1 cellular context compared by ENCODE assay signal in the genomic region with DNA sequence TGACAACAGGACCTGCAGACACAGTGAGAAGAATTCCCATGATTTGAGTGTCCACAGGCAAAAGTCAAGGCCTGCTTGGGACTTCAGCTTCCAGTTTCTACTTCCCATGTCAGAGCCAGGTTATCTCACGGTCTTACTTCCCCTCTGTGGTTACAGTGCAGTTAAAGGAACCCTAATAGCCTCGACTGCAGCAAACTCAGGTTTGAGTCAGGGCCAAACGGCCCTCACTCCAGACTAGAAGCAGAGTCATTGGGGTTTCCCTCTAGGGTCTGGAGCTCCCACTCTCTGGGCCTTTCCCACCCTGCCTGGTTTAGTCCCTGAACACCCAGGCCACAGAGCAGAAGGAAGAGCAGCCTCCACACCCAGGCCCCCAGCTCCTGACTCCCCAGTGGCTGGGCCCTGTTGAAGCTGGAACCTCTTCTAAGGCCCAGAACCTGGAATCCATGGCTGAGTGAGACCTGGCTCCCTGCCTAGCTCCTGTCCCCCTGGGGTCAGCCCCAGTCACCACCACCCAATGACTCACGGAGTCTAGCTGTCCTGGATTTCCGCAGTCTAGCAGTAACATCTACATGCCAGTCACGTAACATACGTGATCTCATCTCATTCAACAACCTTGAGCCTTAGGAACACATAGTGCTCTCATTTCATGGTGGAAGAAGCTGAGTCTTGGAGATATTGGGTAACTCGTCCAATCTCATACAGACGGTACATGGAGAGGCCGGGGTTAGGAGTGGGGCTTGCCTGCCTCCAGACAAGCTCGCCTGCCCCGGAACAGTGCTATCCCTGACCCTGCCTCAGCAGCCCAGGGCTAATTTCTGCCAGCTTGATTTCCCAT.
A peak's percentile ranks its signal among the peaks of the same experiment; 100 is the strongest.
TF ChIP-seq lines count a peak whose summit lies in the region.

No MANE protein-coding gene starts in this region.

TF ChIP-seq in HepG2, 621 proteins besides CTCF, POLR2A, EP300 and RAD21 (continued from another document and continues in another):
- TF ChIP-seq, protein P1, sequence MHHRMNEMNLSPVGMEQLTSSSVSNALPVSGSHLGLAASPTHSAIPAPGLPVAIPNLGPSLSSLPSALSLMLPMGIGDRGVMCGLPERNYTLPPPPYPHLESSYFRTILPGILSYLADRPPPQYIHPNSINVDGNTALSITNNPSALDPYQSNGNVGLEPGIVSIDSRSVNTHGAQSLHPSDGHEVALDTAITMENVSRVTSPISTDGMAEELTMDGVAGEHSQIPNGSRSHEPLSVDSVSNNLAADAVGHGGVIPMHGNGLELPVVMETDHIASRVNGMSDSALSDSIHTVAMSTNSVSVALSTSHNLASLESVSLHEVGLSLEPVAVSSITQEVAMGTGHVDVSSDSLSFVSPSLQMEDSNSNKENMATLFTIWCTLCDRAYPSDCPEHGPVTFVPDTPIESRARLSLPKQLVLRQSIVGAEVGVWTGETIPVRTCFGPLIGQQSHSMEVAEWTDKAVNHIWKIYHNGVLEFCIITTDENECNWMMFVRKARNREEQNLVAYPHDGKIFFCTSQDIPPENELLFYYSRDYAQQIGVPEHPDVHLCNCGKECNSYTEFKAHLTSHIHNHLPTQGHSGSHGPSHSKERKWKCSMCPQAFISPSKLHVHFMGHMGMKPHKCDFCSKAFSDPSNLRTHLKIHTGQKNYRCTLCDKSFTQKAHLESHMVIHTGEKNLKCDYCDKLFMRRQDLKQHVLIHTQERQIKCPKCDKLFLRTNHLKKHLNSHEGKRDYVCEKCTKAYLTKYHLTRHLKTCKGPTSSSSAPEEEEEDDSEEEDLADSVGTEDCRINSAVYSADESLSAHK (CRISPR knock-in tag; IDR thresholded peaks at IDR 0.05; ENCODE audit: borderline replicate concordance), result no peak
- TF ChIP-seq ZNF569 (CRISPR knock-in tag; IDR thresholded peaks at IDR 0.05; ENCODE audit: borderline replicate concordance), result no peak
- peak; percentile 32 for TF ChIP-seq XRCC5 (optimal IDR thresholded peaks at IDR 0.05; ENCODE audit: low read length)
- no peak for TF ChIP-seq PAWR (CRISPR knock-in tag; IDR thresholded peaks at IDR 0.05; ENCODE audit: borderline replicate concordance)
- TF ChIP-seq CHD2 (IDR thresholded peaks at IDR 0.05; ENCODE audit: low read depth, low read length), result no peak
- TF ChIP-seq ZBTB7A (CRISPR knock-in tag; IDR thresholded peaks at IDR 0.05), result 0 out of 2 replicates have a peak, but pooled peaks have one; percentile 22
- TF ChIP-seq, protein P2, sequence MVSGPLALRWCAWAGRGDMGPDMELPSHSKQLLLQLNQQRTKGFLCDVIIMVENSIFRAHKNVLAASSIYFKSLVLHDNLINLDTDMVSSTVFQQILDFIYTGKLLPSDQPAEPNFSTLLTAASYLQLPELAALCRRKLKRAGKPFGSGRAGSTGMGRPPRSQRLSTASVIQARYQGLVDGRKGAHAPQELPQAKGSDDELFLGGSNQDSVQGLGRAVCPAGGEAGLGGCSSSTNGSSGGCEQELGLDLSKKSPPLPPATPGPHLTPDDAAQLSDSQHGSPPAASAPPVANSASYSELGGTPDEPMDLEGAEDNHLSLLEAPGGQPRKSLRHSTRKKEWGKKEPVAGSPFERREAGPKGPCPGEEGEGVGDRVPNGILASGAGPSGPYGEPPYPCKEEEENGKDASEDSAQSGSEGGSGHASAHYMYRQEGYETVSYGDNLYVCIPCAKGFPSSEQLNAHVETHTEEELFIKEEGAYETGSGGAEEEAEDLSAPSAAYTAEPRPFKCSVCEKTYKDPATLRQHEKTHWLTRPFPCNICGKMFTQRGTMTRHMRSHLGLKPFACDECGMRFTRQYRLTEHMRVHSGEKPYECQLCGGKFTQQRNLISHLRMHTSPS (CRISPR knock-in tag; IDR thresholded peaks at IDR 0.05; ENCODE audit: low read depth), result peak; percentile 47; the same call in 1 of the 2 replicates
- TF ChIP-seq TCF7L2 (IDR thresholded peaks at IDR 0.05; ENCODE audit: low read depth, low read length), result no peak
- no peak for TF ChIP-seq ZNF10 (CRISPR knock-in tag; IDR thresholded peaks at IDR 0.05; ENCODE audit: borderline replicate concordance, low read depth)
- no peak for TF ChIP-seq ATF3 (CRISPR knock-in tag; IDR thresholded peaks at IDR 0.05)
- TF ChIP-seq THYN1 (CRISPR knock-in tag; IDR thresholded peaks at IDR 0.05; ENCODE audit: borderline replicate concordance, low read depth), result no peak
- TF ChIP-seq SRSF9 (IDR thresholded peaks at IDR 0.05; ENCODE audit: borderline replicate concordance, insufficient read depth, low read depth, low read length, poor library complexity, severe bottlenecking), result no peak
- no peak for TF ChIP-seq SNAPC4 (CRISPR knock-in tag; IDR thresholded peaks at IDR 0.05)
- no peak for TF ChIP-seq ZNF570 (CRISPR knock-in tag; IDR thresholded peaks at IDR 0.05; ENCODE audit: borderline replicate concordance)
- 0 out of 2 replicates have a peak, but pooled peaks have one; percentile 25 for TF ChIP-seq FLYWCH1 (CRISPR knock-in tag; IDR thresholded peaks at IDR 0.05)
- TF ChIP-seq JUN (CRISPR knock-in tag; IDR thresholded peaks at IDR 0.05), result no peak
- TF ChIP-seq ZNF317 (CRISPR knock-in tag; IDR thresholded peaks at IDR 0.05), result 0 out of 2 replicates have a peak, but pooled peaks have one; percentile 24
- 0 out of 2 replicates have a peak, but pooled peaks have one; percentile 42 for TF ChIP-seq ZNF564 (CRISPR knock-in tag; IDR thresholded peaks at IDR 0.05)
- TF ChIP-seq ZNF782 (CRISPR knock-in tag; IDR thresholded peaks at IDR 0.05; ENCODE audit: borderline replicate concordance), result 0 out of 2 replicates have a peak, but pooled peaks have one; percentile 45
- TF ChIP-seq, protein P3, sequence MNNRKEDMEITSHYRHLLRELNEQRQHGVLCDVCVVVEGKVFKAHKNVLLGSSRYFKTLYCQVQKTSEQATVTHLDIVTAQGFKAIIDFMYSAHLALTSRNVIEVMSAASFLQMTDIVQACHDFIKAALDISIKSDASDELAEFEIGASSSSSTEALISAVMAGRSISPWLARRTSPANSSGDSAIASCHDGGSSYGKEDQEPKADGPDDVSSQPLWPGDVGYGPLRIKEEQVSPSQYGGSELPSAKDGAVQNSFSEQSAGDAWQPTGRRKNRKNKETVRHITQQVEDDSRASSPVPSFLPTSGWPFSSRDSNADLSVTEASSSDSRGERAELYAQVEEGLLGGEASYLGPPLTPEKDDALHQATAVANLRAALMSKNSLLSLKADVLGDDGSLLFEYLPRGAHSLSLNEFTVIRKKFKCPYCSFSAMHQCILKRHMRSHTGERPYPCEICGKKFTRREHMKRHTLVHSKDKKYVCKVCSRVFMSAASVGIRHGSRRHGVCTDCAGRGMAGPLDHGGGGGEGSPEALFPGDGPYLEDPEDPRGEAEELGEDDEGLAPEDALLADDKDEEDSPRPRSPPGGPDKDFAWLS (CRISPR knock-in tag; IDR thresholded peaks at IDR 0.05; ENCODE audit: borderline replicate concordance), result no peak
- no peak for TF ChIP-seq ZNF672 (CRISPR knock-in tag; IDR thresholded peaks at IDR 0.05)
- TF ChIP-seq CREB1 (IDR thresholded peaks at IDR 0.05), result peak; percentile 63; the same call in 1 of the 2 replicates
- no peak for TF ChIP-seq CREB1 (CRISPR knock-in tag; IDR thresholded peaks at IDR 0.05)
- no peak for TF ChIP-seq KLF6 (CRISPR knock-in tag; IDR thresholded peaks at IDR 0.05)
- TF ChIP-seq MTF1 (CRISPR knock-in tag; IDR thresholded peaks at IDR 0.05), result no peak
- 0 out of 2 replicates have a peak, but pooled peaks have one; percentile 26 for TF ChIP-seq ELF3 (CRISPR knock-in tag; IDR thresholded peaks at IDR 0.05)
- TF ChIP-seq BRCA1 (CRISPR knock-in tag; IDR thresholded peaks at IDR 0.05), result no peak
- TF ChIP-seq RXRA (CRISPR knock-in tag; IDR thresholded peaks at IDR 0.05), result peak; percentile 22; the same call in 1 of the 2 replicates
- TF ChIP-seq ATAD3A (CRISPR knock-in tag; IDR thresholded peaks at IDR 0.05), result no peak
- no peak for TF ChIP-seq PCBP1 (IDR thresholded peaks at IDR 0.05; ENCODE audit: borderline replicate concordance, low read depth, low read length)
- no peak for TF ChIP-seq ZMAT5 (CRISPR knock-in tag; IDR thresholded peaks at IDR 0.05; ENCODE audit: borderline replicate concordance, low read depth)
- no peak for TF ChIP-seq ZNF7 (CRISPR knock-in tag; IDR thresholded peaks at IDR 0.05)
- TF ChIP-seq, protein P4, sequence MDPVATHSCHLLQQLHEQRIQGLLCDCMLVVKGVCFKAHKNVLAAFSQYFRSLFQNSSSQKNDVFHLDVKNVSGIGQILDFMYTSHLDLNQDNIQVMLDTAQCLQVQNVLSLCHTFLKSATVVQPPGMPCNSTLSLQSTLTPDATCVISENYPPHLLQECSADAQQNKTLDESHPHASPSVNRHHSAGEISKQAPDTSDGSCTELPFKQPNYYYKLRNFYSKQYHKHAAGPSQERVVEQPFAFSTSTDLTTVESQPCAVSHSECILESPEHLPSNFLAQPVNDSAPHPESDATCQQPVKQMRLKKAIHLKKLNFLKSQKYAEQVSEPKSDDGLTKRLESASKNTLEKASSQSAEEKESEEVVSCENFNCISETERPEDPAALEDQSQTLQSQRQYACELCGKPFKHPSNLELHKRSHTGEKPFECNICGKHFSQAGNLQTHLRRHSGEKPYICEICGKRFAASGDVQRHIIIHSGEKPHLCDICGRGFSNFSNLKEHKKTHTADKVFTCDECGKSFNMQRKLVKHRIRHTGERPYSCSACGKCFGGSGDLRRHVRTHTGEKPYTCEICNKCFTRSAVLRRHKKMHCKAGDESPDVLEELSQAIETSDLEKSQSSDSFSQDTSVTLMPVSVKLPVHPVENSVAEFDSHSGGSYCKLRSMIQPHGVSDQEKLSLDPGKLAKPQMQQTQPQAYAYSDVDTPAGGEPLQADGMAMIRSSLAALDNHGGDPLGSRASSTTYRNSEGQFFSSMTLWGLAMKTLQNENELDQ (CRISPR knock-in tag; IDR thresholded peaks at IDR 0.05; ENCODE audit: borderline replicate concordance), result no peak
- no peak for TF ChIP-seq MTA3 (CRISPR knock-in tag; IDR thresholded peaks at IDR 0.05)
- no peak for TF ChIP-seq KAT7 (CRISPR knock-in tag; IDR thresholded peaks at IDR 0.05; ENCODE audit: borderline replicate concordance)
- TF ChIP-seq DRAP1 (CRISPR knock-in tag; IDR thresholded peaks at IDR 0.05), result no peak
- TF ChIP-seq ZNF83 (CRISPR knock-in tag; IDR thresholded peaks at IDR 0.05; ENCODE audit: borderline replicate concordance), result no peak
- 0 out of 2 replicates have a peak, but pooled peaks have one; percentile 70 for TF ChIP-seq CAMTA2 (CRISPR knock-in tag; IDR thresholded peaks at IDR 0.05; ENCODE audit: borderline replicate concordance)
- TF ChIP-seq TGIF2 (CRISPR knock-in tag; IDR thresholded peaks at IDR 0.05), result no peak
- TF ChIP-seq SRY (CRISPR knock-in tag; IDR thresholded peaks at IDR 0.05), result no peak
- no peak for TF ChIP-seq ZNF446 (CRISPR knock-in tag; IDR thresholded peaks at IDR 0.05)
- TF ChIP-seq NR2F6 (IDR thresholded peaks at IDR 0.05), result no peak
- peak; percentile 38; the same call in 1 of the 2 replicates for TF ChIP-seq NR2F6 (CRISPR knock-in tag; IDR thresholded peaks at IDR 0.05)
- no peak for TF ChIP-seq MIER2 (CRISPR knock-in tag; IDR thresholded peaks at IDR 0.05)
- TF ChIP-seq LBX2 (CRISPR knock-in tag; IDR thresholded peaks at IDR 0.05; ENCODE audit: borderline replicate concordance), result peak; percentile 35; the same call in 1 of the 2 replicates
- TF ChIP-seq GATA4 (IDR thresholded peaks at IDR 0.05; ENCODE audit: borderline replicate concordance, low read depth), result 0 out of 2 replicates have a peak, but pooled peaks have one; percentile 14
